In the genomic region with DNA sequence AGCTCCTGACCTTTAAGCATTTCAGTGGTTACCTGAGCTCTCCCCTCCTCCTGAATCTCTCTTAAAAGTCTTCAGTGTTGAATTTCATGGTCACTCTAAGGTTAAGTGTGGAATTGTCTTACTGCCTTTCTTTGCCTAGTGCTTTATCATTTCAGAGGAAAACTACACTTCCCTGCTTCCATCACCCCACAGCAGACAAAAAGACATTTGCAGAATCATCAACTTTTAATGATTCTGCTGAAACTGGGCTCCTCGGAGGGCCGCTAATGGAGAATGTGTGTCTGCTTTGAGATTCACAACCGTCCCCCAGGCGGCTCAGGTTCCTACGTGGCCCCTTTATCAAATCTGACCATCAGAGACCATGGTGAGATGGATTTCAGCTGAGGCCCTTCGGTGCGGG, we compare ENCODE assay signal across 1 cellular context.
A peak's percentile ranks its signal among the peaks of the same experiment; 100 is the strongest.
TF ChIP-seq lines count a peak whose summit lies in the region.

No MANE protein-coding gene starts in this region.

TF ChIP-seq in HepG2, 621 proteins besides CTCF, POLR2A, EP300 and RAD21 (continued from another document):
- TF ChIP-seq MAFF (IDR thresholded peaks at IDR 0.05; ENCODE audit: low read depth, low read length) (0 out of 2 replicates have a peak, but pooled peaks have one; percentile 24), MAFK (conservative IDR thresholded peaks at IDR 0.05 in 1 of 2, IDR thresholded peaks at IDR 0.05 in 1 of 2; ENCODE audit: low read length in 2 of 2) (peak; percentile 46 to 60; a peak in 3 of 4 replicates)
